ENCODE assay signal across 23 cellular contexts in genomic region chr12:90695415-90695814, GRCh38.
DNase-seq lines count a peak whose midpoint lies in the region; ATAC-seq and TF ChIP-seq lines count a peak whose summit lies in the region.
"Had no signal": no experiment of that assay in that cellular context is flagged by ENCODE, and none has a peak within 500 bp of the region (broad histone marks: within the 10 kb centered on the region; RNA-seq: fewer than 3 reads in every experiment).

No MANE protein-coding gene starts in this region.

- no peaks in the 10 kb centered on the region for H3K36me3 ChIP-seq in MM.1S (replicated peaks; ENCODE audit: insufficient read depth, low read length)
- H3K36me3 ChIP-seq in brain microvascular endothelial cell (replicated peaks), result no peaks in the 10 kb centered on the region
- no peaks in the 10 kb centered on the region for H3K36me3 ChIP-seq in Karpas-422 (ENCODE audit: insufficient read depth, low read length)
- H3K36me3 ChIP-seq: esophagus squamous epithelium, spleen had no signal

- TF ChIP-seq CTCF in MM.1S (IDR thresholded peaks at IDR 0.05; ENCODE audit: low read length) (peak; percentile 32), brain microvascular endothelial cell (IDR thresholded peaks at IDR 0.05; ENCODE audit: low read depth, low read length, missing control alignments) (peak; percentile 24), foreskin keratinocyte (conservative IDR thresholded peaks at IDR 0.05) (peak; percentile 64)

- CTCF ChIA-PET in activated naive CD4-positive, alpha-beta T cell treated with anti-CD3 and anti-CD28 coated beads, Interleukin-2, amount 10 ng/mL, durations not matched to agents 7 days and 5 days (lab: Charles Lee), result no interaction called here

- no peaks in the 10 kb centered on the region for H3K4me1 Mint-ChIP-seq in activated naive CD4-positive, alpha-beta T cell treated with anti-CD3 and anti-CD28 coated beads, Interleukin-2, amount 10 ng/mL, durations not matched to agents 7 days and 5 days
- H3K4me1 Mint-ChIP-seq: CD8-positive, alpha-beta memory T cell; naive thymus-derived CD4-positive, alpha-beta T cell; stimulated activated naive B cell treated with anti-CD40 and anti-IgM and Interleukin-4, amounts not matched to agents 10 μg/mL and 1 μg/mL and 100 μg/mL, for 72 hours had no signal

- H2AFZ ChIP-seq in MM.1S (ENCODE audit: low read length), result no peak overlapping the region
- H2AFZ ChIP-seq in Karpas-422 (ENCODE audit: low read length), result no peak overlapping the region

- peak; percentile 29 for DNase-seq in DMS53 (lab: John Stamatoyannopoulos, UW)
- DNase-seq in DMS53 treated with DMSO at 0.1 percent for 48 hours (lab: John Stamatoyannopoulos, UW; ENCODE audit: unreplicated experiment), result no peak
- DNase-seq in MM.1S, result peak; percentile 21
- DNase-seq in brain microvascular endothelial cell, result no peak
- DNase-seq in foreskin keratinocyte, result peak in 1 of 2 donors; percentile 9
- DNase-seq in activated naive CD4-positive, alpha-beta T cell treated with anti-CD3 and anti-CD28 coated beads, Interleukin-2, amount 10 ng/mL, durations not matched to agents 7 days and 5 days, result no peak
- no peak for DNase-seq in Karpas-422
- DNase-seq: 8988T; activated CD8-positive, alpha-beta T cell treated with anti-CD3 and anti-CD28 coated beads for 36 hours; activated T-cell treated with anti-CD3 and anti-CD28 coated beads, Interleukin-2, amount 50 U/mL, for 72 hours; CD8-positive, alpha-beta memory T cell; EL; esophagus squamous epithelium; naive thymus-derived CD4-positive, alpha-beta T cell; NCI-H1417 treated with DMSO at 0.1 percent for 48 hours; NCI-H226; spleen; stimulated activated naive B cell treated with anti-CD40 and anti-IgM and Interleukin-4, amounts not matched to agents 10 μg/mL and 1 μg/mL and 100 μg/mL, for 72 hours had no signal

- H3K4me1 ChIP-seq in MM.1S (ENCODE audit: low read length) (peaks cover 6% of the 10 kb centered on the region), foreskin keratinocyte (no peaks in the 10 kb centered on the region), Karpas-422 (ENCODE audit: low read length) (no peaks in the 10 kb centered on the region)
- H3K4me1 ChIP-seq: esophagus squamous epithelium had no signal

- no peaks in the 10 kb centered on the region for H3K36me3 Mint-ChIP-seq in activated naive CD4-positive, alpha-beta T cell treated with anti-CD3 and anti-CD28 coated beads, Interleukin-2, amount 10 ng/mL, durations not matched to agents 7 days and 5 days
- H3K36me3 Mint-ChIP-seq: CD8-positive, alpha-beta memory T cell; IgD-negative memory B cell; naive thymus-derived CD4-positive, alpha-beta T cell; stimulated activated naive B cell treated with anti-CD40 and anti-IgM and Interleukin-4, amounts not matched to agents 10 μg/mL and 1 μg/mL and 100 μg/mL, for 72 hours; type B pancreatic cell had no signal

- H3K4me3 Mint-ChIP-seq in activated naive CD4-positive, alpha-beta T cell treated with anti-CD3 and anti-CD28 coated beads, Interleukin-2, amount 10 ng/mL, durations not matched to agents 7 days and 5 days, result no peak overlapping the region
- H3K4me3 Mint-ChIP-seq: activated CD8-positive, alpha-beta T cell treated with anti-CD3 and anti-CD28 coated beads for 36 hours; activated T-cell treated with anti-CD3 and anti-CD28 coated beads, Interleukin-2, amount 50 U/mL, for 72 hours; CD8-positive, alpha-beta memory T cell; dendritic cell treated with granulocyte-macrophage colony-stimulating factor and Interleukin-4, amounts not matched to agents 40 ng/mL and 50 ng/mL, for 4 days; IgD-negative memory B cell; naive thymus-derived CD4-positive, alpha-beta T cell; stimulated activated naive B cell treated with anti-CD40 and anti-IgM and Interleukin-4, amounts not matched to agents 10 μg/mL and 1 μg/mL and 100 μg/mL, for 72 hours; type B pancreatic cell had no signal

- H4K20me1 ChIP-seq in MM.1S (ENCODE audit: insufficient read depth, low read length), result no peaks in the 10 kb centered on the region
- no peaks in the 10 kb centered on the region for H4K20me1 ChIP-seq in Karpas-422 (ENCODE audit: insufficient read depth, low read depth, low read length)

- no peak overlapping the region for H3K27ac ChIP-seq in MM.1S (ENCODE audit: low read length)
- no peak overlapping the region for H3K27ac ChIP-seq in brain microvascular endothelial cell
- H3K27ac ChIP-seq in foreskin keratinocyte, result no peak overlapping the region
- no peak overlapping the region for H3K27ac ChIP-seq in Karpas-422 (ENCODE audit: low read length)
- H3K27ac ChIP-seq: esophagus squamous epithelium, spleen had no signal

- H3K79me2 ChIP-seq in MM.1S (ENCODE audit: low read length), result no peaks in the 10 kb centered on the region
- no peaks in the 10 kb centered on the region for H3K79me2 ChIP-seq in Karpas-422 (ENCODE audit: low read length)

- H3K27me3 Mint-ChIP-seq in activated naive CD4-positive, alpha-beta T cell treated with anti-CD3 and anti-CD28 coated beads, Interleukin-2, amount 10 ng/mL, durations not matched to agents 7 days and 5 days, result no peaks in the 10 kb centered on the region
- H3K27me3 Mint-ChIP-seq: activated CD8-positive, alpha-beta T cell treated with anti-CD3 and anti-CD28 coated beads for 36 hours; CD8-positive, alpha-beta memory T cell; dendritic cell treated with granulocyte-macrophage colony-stimulating factor and Interleukin-4, amounts not matched to agents 40 ng/mL and 50 ng/mL, for 4 days; IgD-negative memory B cell; naive thymus-derived CD4-positive, alpha-beta T cell; progenitor cell of endocrine pancreas; stimulated activated naive B cell treated with anti-CD40 and anti-IgM and Interleukin-4, amounts not matched to agents 10 μg/mL and 1 μg/mL and 100 μg/mL, for 72 hours; type B pancreatic cell had no signal

- H3K9me2 ChIP-seq in MM.1S (replicated peaks; ENCODE audit: insufficient read depth, low read length) (no peaks in the 10 kb centered on the region), Karpas-422 (replicated peaks; ENCODE audit: insufficient read depth, low read length) (no peaks in the 10 kb centered on the region)

- no peak overlapping the region for H3K27ac Mint-ChIP-seq in activated naive CD4-positive, alpha-beta T cell treated with anti-CD3 and anti-CD28 coated beads, Interleukin-2, amount 10 ng/mL, durations not matched to agents 7 days and 5 days
- H3K27ac Mint-ChIP-seq: activated CD8-positive, alpha-beta T cell treated with anti-CD3 and anti-CD28 coated beads for 36 hours; activated T-cell treated with anti-CD3 and anti-CD28 coated beads, Interleukin-2, amount 50 U/mL, for 72 hours; dendritic cell treated with granulocyte-macrophage colony-stimulating factor and Interleukin-4, amounts not matched to agents 40 ng/mL and 50 ng/mL, for 4 days; IgD-negative memory B cell; naive thymus-derived CD4-positive, alpha-beta T cell; progenitor cell of endocrine pancreas; stimulated activated naive B cell treated with anti-CD40 and anti-IgM and Interleukin-4, amounts not matched to agents 10 μg/mL and 1 μg/mL and 100 μg/mL, for 72 hours; type B pancreatic cell had no signal

- H3K9me3 Mint-ChIP-seq in activated naive CD4-positive, alpha-beta T cell treated with anti-CD3 and anti-CD28 coated beads, Interleukin-2, amount 10 ng/mL, durations not matched to agents 7 days and 5 days, result no peaks in the 10 kb centered on the region
- H3K9me3 Mint-ChIP-seq: activated CD8-positive, alpha-beta T cell treated with anti-CD3 and anti-CD28 coated beads for 36 hours; activated T-cell treated with anti-CD3 and anti-CD28 coated beads, Interleukin-2, amount 50 U/mL, for 72 hours; CD8-positive, alpha-beta memory T cell; dendritic cell treated with granulocyte-macrophage colony-stimulating factor and Interleukin-4, amounts not matched to agents 40 ng/mL and 50 ng/mL, for 4 days; IgD-negative memory B cell; stimulated activated naive B cell treated with anti-CD40 and anti-IgM and Interleukin-4, amounts not matched to agents 10 μg/mL and 1 μg/mL and 100 μg/mL, for 72 hours; type B pancreatic cell had no signal

- H3K4me2 ChIP-seq in MM.1S (ENCODE audit: low read depth, low read length), result no peak overlapping the region
- no peak overlapping the region for H3K4me2 ChIP-seq in Karpas-422 (ENCODE audit: low read depth, low read length, poor library complexity, severe bottlenecking)

- H3F3A ChIP-seq in MM.1S (ENCODE audit: insufficient read depth, low read length), result peaks cover 1% of the 10 kb centered on the region; the same call in 1 of the 2 replicates

- H3K9ac ChIP-seq in MM.1S (ENCODE audit: low read length), result no peak overlapping the region
- H3K9ac ChIP-seq in Karpas-422 (ENCODE audit: low read length), result no peak overlapping the region

- no peaks in the 10 kb centered on the region for H3K27me3 ChIP-seq in MM.1S (replicated peaks; ENCODE audit: insufficient read depth, low read length)
- no peaks in the 10 kb centered on the region for H3K27me3 ChIP-seq in brain microvascular endothelial cell (replicated peaks)
- no peaks in the 10 kb centered on the region for H3K27me3 ChIP-seq in foreskin keratinocyte
- H3K27me3 ChIP-seq in Karpas-422 (ENCODE audit: low read length), result no peaks in the 10 kb centered on the region
- H3K27me3 ChIP-seq: esophagus squamous epithelium, spleen had no signal

- ATAC-seq in foreskin keratinocyte, result no peak
- no peak for ATAC-seq in HG02642 (IDR thresholded peaks at IDR 0.05; ENCODE audit: poor library complexity, unreplicated experiment)
- ATAC-seq: activated CD8-positive, alpha-beta T cell treated with anti-CD3 and anti-CD28 coated beads for 36 hours; activated T-cell treated with anti-CD3 and anti-CD28 coated beads, Interleukin-2, amount 50 U/mL, for 72 hours; naive thymus-derived CD4-positive, alpha-beta T cell; stimulated activated naive B cell treated with anti-CD40 and anti-IgM and Interleukin-4, amounts not matched to agents 10 μg/mL and 1 μg/mL and 100 μg/mL, for 72 hours had no signal

- H3K4me3 ChIP-seq in MM.1S (ENCODE audit: low read length) (no peak overlapping the region), brain microvascular endothelial cell (ENCODE audit: low read depth, low read length) (no peak overlapping the region), Karpas-422 (ENCODE audit: low read length) (no peak overlapping the region)
- H3K4me3 ChIP-seq: esophagus squamous epithelium, spleen had no signal

- in situ Hi-C loops in brain microvascular endothelial cell (cut with HindIII; ENCODE audit: low pct_ligation_motif_present, low sequenced_read_pairs), result no loop called here

- H3K9me3 ChIP-seq in MM.1S (replicated peaks; ENCODE audit: insufficient read depth, low read length) (no peaks in the 10 kb centered on the region), Karpas-422 (ENCODE audit: low read length) (no peaks in the 10 kb centered on the region)
- H3K9me3 ChIP-seq: esophagus squamous epithelium, spleen had no signal

Comparison
In these comparisons a context has a peak if more than half of its experiments do, and no peak if none do; other contexts are left out.
1. DNase-seq: peak in DMS53 (single experiment) and MM.1S (single experiment); none in DMS53 treated with DMSO at 0.1 percent for 48 hours (single experiment), brain microvascular endothelial cell (single experiment), activated naive CD4-positive, alpha-beta T cell treated with anti-CD3 and anti-CD28 coated beads, Interleukin-2, amount 10 ng/mL, durations not matched to agents 7 days and 5 days (single experiment) and Karpas-422 (single experiment).
2. Peak in every context shown above with its lines, with median percentiles within 50 percentile points of each other: CTCF ChIP-seq.